ENCODE assay signal across 9 cellular contexts in genomic region chr13:41193469-41193868, GRCh38. TPM values are rescaled to one million over a fixed set of nuclear protein-coding genes. Genes with fewer than 3 reads are reported as not detected.
DNase-seq lines count a peak whose midpoint lies in the region; ATAC-seq and TF ChIP-seq lines count a peak whose summit lies in the region.
"Had no signal": no experiment of that assay in that cellular context is flagged by ENCODE, and none has a peak within 500 bp of the region (broad histone marks: within the 10 kb centered on the region; RNA-seq: fewer than 3 reads in every experiment).

No MANE protein-coding gene starts in this region.

- ATAC-seq in PC-3 (no peak), HG02623 (IDR thresholded peaks at IDR 0.05; ENCODE audit: unreplicated experiment) (no peak)

- H3F3A ChIP-seq in PC-3 (ENCODE audit: low read length, unreplicated experiment) = no peaks in the 10 kb centered on the region

- CTCF ChIA-PET in CD4-positive, alpha-beta memory T cell (lab: Charles Lee; ENCODE audit: partially characterized antibody) = interaction anchor here (1.0 kb wide), 1 partner anchor 57 kb away, joined by 5 read pairs; no protein-coding TSS in a partner anchor
- CTCF ChIA-PET in PC-3 (lab: Charles Lee) = no interaction called here

- H3K9me2 ChIP-seq in PC-3 (replicated peaks; ENCODE audit: low read length) = no peaks in the 10 kb centered on the region

- peaks cover 18% of the 10 kb centered on the region for H3K79me2 ChIP-seq in PC-3 (ENCODE audit: low read length)

- in situ Hi-C loops in G401 (cut with HindIII; ENCODE audit: low sequenced_read_pairs) = no loop called here

- BruUV-seq in PC-3 (replicated peaks; lab: Mats Ljungman, UMichigan) = no TSS peak

- H3K27ac Mint-ChIP-seq in CD4-positive, alpha-beta memory T cell = peak overlapping the region in 6 of 7 donors; percentile 41 to 97 (median 88)
- no peak overlapping the region for H3K27ac Mint-ChIP-seq in endodermal cell
- peak overlapping the region; percentile 56 for H3K27ac Mint-ChIP-seq in osteocyte (ENCODE audit: unreplicated experiment)

- H2AFZ ChIP-seq in PC-3 (ENCODE audit: low read length) = 0 out of 2 replicates have a peak overlapping the region, but pooled peaks have one; percentile 87

- H4K20me1 ChIP-seq in PC-3 (ENCODE audit: low read length) = no peaks in the 10 kb centered on the region

- H3K4me3 ChIP-seq in CD4-positive, alpha-beta memory T cell (ENCODE audit: low read length in 2 of 2) = peak overlapping the region in 1 of 2 donors; percentile 94
- H3K4me3 ChIP-seq in PC-3 (ENCODE audit: low read length) (peak overlapping the region; percentile 59; the same call in 1 of the 2 replicates), endodermal cell (ENCODE audit: low read length) (peak overlapping the region; percentile 83)

- H3K27ac ChIP-seq in CD4-positive, alpha-beta memory T cell (ENCODE audit: low read depth, low read length) = no peak overlapping the region
- H3K27ac ChIP-seq in PC-3 (ENCODE audit: low read length) = peak overlapping the region; percentile 58; the same call in 1 of the 2 replicates
- H3K27ac ChIP-seq in endodermal cell (ENCODE audit: low read depth, low read length) = no peak overlapping the region

- 94 to 100% methylated on average over 8 to 18 of the region's 18 CpGs for WGBS in endodermal cell (ENCODE audit: insufficient coverage in 1 of 2, insufficient read length in 1 of 2), 2 experiments

- H3K9me3 Mint-ChIP-seq in CD4-positive, alpha-beta memory T cell = peaks cover 0 to 3% (median 0%) of the 10 kb centered on the region in 8 donors
- H3K9me3 Mint-ChIP-seq in endodermal cell (peaks cover 11% of the 10 kb centered on the region), osteocyte (ENCODE audit: unreplicated experiment) (peaks cover 19% of the 10 kb centered on the region)

- DNase-seq in CD4-positive, alpha-beta memory T cell = no peak
- DNase-seq in PC-3 (no peak), endodermal cell (no peak), osteocyte (ENCODE audit: extremely low spot score, unreplicated experiment) (no peak), Kasumi-1 (lab: John Stamatoyannopoulos, UW) (no peak), ecto neural progenitor cell (ENCODE audit: low spot score) (no peak), G401 (ENCODE audit: low spot score) (no peak)
- DNase-seq: stimulated activated CD4-positive, alpha-beta T cell treated with anti-CD3 and anti-CD28 coated beads, Interleukin-15, amount 100 ng/mL, for 24 hours had no signal

- peaks cover 29% of the 10 kb centered on the region for H3K4me1 ChIP-seq in CD4-positive, alpha-beta memory T cell (ENCODE audit: insufficient read depth, low read length)
- peaks cover 24% of the 10 kb centered on the region for H3K4me1 ChIP-seq in PC-3 (ENCODE audit: insufficient read depth, low read length)
- no peaks in the 10 kb centered on the region for H3K4me1 ChIP-seq in endodermal cell (ENCODE audit: control insufficient read depth, insufficient read depth, low read length)

- H3K36me3 Mint-ChIP-seq in CD4-positive, alpha-beta memory T cell = peaks cover 18 to 20% of the 10 kb centered on the region in 2 donors
- H3K36me3 Mint-ChIP-seq in endodermal cell (ENCODE audit: low read depth) = peaks cover 19% of the 10 kb centered on the region
- H3K36me3 Mint-ChIP-seq in osteocyte (ENCODE audit: unreplicated experiment) = peaks cover 22% of the 10 kb centered on the region

- H3K9ac ChIP-seq in PC-3 (ENCODE audit: low read length) (no peak overlapping the region), endodermal cell (ENCODE audit: extremely low read depth, low read length, poor library complexity, severe bottlenecking) (no peak overlapping the region)

- no peaks in the 10 kb centered on the region for H3K27me3 Mint-ChIP-seq in CD4-positive, alpha-beta memory T cell
- H3K27me3 Mint-ChIP-seq in endodermal cell (ENCODE audit: insufficient read depth) = peaks cover 4% of the 10 kb centered on the region
- no peaks in the 10 kb centered on the region for H3K27me3 Mint-ChIP-seq in osteocyte (ENCODE audit: unreplicated experiment)

- intact Hi-C loops in CD4-positive, alpha-beta memory T cell (cut with micrococcal nuclease) = loop anchor here (5.0 kb wide), 1 partner anchor 271 kb away; no protein-coding TSS in a partner anchor
- intact Hi-C loops in PC-3 (cut with micrococcal nuclease) = no loop called here

- H3K4me2 ChIP-seq in PC-3 (ENCODE audit: low read length) = peak overlapping the region; percentile 81

- peak overlapping the region; percentile 93 to 97 (median 94) for H3K4me3 Mint-ChIP-seq in CD4-positive, alpha-beta memory T cell
- H3K4me3 Mint-ChIP-seq in endodermal cell = peak overlapping the region; percentile 82
- H3K4me3 Mint-ChIP-seq in osteocyte (ENCODE audit: unreplicated experiment) = peak overlapping the region; percentile 90

- no peaks in the 10 kb centered on the region for H3K36me3 ChIP-seq in CD4-positive, alpha-beta memory T cell (ENCODE audit: insufficient read depth, low read length)
- H3K36me3 ChIP-seq in PC-3 (ENCODE audit: low read depth, low read length) (no peaks in the 10 kb centered on the region), endodermal cell (ENCODE audit: control insufficient read depth, insufficient read depth, low read length) (peaks cover 7% of the 10 kb centered on the region)

- H3K4me1 Mint-ChIP-seq in CD4-positive, alpha-beta memory T cell = peaks cover 24 to 45% (median 32%) of the 10 kb centered on the region in 4 donors
- peaks cover 10% of the 10 kb centered on the region for H3K4me1 Mint-ChIP-seq in endodermal cell
- H3K4me1 Mint-ChIP-seq in osteocyte (ENCODE audit: unreplicated experiment) = peaks cover 30% of the 10 kb centered on the region

- H3K9me3 ChIP-seq in CD4-positive, alpha-beta memory T cell (ENCODE audit: control insufficient read depth in 1 of 2, low read length in 2 of 2) = no peaks in the 10 kb centered on the region
- no peaks in the 10 kb centered on the region for H3K9me3 ChIP-seq in PC-3 (ENCODE audit: low read length)
- no peaks in the 10 kb centered on the region for H3K9me3 ChIP-seq in endodermal cell (ENCODE audit: control insufficient read depth, low read length)

- TF ChIP-seq CTCF in PC-3 (conservative IDR thresholded peaks at IDR 0.05; ENCODE audit: low read depth, low read length) = no peak
- TF ChIP-seq CTCF in endodermal cell (conservative IDR thresholded peaks at IDR 0.05) = no peak
- TF ChIP-seq CTCF in osteocyte (IDR thresholded peaks at IDR 0.05) = no peak

- H3K27me3 ChIP-seq in CD4-positive, alpha-beta memory T cell (ENCODE audit: insufficient read depth, low read length) = no peaks in the 10 kb centered on the region
- H3K27me3 ChIP-seq in PC-3 (ENCODE audit: low read length) = no peaks in the 10 kb centered on the region
- H3K27me3 ChIP-seq in endodermal cell (ENCODE audit: control insufficient read depth, insufficient read depth, low read length, poor library complexity, severe bottlenecking) = no peaks in the 10 kb centered on the region

- POLR2A ChIA-PET in CD4-positive, alpha-beta memory T cell (lab: Charles Lee; ENCODE audit: partially characterized antibody) = interaction anchor here (1.5 kb wide), 1 partner anchor 174 kb away, joined by 3 read pairs; the partner anchor contains the start of gene ELF1
- POLR2A ChIA-PET in PC-3 (lab: Charles Lee; ENCODE audit: unreplicated experiment) = no interaction called here

RNA-seq across cellular contexts. Expression of gene KBTBD7, which starts 0.9 kb away (rescaled TPM):
- total RNA-seq in CD4-positive, alpha-beta memory T cell = 10 to 100 TPM; 11.1 to 11.8 TPM
- 1 to 10 TPM; 4.9 to 7.8 TPM for polyA plus RNA-seq in CD4-positive, alpha-beta memory T cell
- total RNA-seq in PC-3 (2014; rRNA removed) (1.0 and 1.6 TPM in 2 replicates), endodermal cell (10 to 100 TPM; 11.7 to 15.9 TPM), osteocyte (12.2 and 14.0 TPM in 2 replicates)
- 9.4 TPM for polyA plus RNA-seq in endodermal cell (2013, experiment 1 of 2)
- 9.2 TPM for polyA plus RNA-seq in endodermal cell (2013, experiment 2 of 2)
- 7.5 and 7.9 TPM in 2 replicates for total RNA-seq in G401 (2014; rRNA removed; shearing (Covaris generic))
